ENCODE assay signal across 1 cellular context in the genomic region with DNA sequence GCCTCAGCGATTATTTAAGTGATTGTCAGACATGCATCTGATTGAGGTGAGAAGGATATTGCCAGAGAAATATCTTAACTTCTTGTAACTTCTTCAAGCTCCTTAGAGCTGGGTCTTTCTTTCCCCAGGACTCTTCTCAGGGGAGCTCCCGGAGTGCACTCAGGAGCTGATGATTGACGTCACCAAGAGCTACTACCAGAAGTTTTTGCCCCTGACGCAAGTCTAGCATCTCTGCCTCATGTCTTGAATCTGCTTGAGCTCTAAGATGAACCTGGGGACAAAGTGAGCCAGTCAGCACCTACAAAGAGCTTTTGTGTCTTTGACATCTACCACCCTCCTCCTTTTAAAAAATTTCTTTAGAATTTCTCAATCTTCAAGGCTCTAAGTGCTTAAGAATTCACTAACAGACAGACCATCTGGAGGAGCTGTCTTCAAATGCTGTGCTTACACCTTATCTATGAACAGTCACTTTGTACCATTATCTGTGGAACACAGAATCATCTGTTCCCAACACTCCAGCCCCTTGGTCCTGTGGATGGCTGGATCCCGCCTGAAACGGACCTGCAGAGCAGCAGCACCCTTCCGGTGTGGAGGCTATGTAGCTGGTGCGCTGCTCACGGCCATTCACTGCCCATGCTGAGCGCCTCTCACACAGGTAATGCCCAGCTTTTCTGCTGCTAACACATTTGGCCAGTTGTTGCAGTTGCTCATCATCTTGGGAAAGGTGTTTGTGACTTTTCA.
A peak's percentile ranks its signal among the peaks of the same experiment; 100 is the strongest.
TF ChIP-seq lines count a peak whose summit lies in the region.

No MANE protein-coding gene starts in this region.

TF ChIP-seq in K562, 482 proteins besides CTCF, POLR2A, EP300 and RAD21 (continued from another document and continues in another):
- TF ChIP-seq, protein P1, sequence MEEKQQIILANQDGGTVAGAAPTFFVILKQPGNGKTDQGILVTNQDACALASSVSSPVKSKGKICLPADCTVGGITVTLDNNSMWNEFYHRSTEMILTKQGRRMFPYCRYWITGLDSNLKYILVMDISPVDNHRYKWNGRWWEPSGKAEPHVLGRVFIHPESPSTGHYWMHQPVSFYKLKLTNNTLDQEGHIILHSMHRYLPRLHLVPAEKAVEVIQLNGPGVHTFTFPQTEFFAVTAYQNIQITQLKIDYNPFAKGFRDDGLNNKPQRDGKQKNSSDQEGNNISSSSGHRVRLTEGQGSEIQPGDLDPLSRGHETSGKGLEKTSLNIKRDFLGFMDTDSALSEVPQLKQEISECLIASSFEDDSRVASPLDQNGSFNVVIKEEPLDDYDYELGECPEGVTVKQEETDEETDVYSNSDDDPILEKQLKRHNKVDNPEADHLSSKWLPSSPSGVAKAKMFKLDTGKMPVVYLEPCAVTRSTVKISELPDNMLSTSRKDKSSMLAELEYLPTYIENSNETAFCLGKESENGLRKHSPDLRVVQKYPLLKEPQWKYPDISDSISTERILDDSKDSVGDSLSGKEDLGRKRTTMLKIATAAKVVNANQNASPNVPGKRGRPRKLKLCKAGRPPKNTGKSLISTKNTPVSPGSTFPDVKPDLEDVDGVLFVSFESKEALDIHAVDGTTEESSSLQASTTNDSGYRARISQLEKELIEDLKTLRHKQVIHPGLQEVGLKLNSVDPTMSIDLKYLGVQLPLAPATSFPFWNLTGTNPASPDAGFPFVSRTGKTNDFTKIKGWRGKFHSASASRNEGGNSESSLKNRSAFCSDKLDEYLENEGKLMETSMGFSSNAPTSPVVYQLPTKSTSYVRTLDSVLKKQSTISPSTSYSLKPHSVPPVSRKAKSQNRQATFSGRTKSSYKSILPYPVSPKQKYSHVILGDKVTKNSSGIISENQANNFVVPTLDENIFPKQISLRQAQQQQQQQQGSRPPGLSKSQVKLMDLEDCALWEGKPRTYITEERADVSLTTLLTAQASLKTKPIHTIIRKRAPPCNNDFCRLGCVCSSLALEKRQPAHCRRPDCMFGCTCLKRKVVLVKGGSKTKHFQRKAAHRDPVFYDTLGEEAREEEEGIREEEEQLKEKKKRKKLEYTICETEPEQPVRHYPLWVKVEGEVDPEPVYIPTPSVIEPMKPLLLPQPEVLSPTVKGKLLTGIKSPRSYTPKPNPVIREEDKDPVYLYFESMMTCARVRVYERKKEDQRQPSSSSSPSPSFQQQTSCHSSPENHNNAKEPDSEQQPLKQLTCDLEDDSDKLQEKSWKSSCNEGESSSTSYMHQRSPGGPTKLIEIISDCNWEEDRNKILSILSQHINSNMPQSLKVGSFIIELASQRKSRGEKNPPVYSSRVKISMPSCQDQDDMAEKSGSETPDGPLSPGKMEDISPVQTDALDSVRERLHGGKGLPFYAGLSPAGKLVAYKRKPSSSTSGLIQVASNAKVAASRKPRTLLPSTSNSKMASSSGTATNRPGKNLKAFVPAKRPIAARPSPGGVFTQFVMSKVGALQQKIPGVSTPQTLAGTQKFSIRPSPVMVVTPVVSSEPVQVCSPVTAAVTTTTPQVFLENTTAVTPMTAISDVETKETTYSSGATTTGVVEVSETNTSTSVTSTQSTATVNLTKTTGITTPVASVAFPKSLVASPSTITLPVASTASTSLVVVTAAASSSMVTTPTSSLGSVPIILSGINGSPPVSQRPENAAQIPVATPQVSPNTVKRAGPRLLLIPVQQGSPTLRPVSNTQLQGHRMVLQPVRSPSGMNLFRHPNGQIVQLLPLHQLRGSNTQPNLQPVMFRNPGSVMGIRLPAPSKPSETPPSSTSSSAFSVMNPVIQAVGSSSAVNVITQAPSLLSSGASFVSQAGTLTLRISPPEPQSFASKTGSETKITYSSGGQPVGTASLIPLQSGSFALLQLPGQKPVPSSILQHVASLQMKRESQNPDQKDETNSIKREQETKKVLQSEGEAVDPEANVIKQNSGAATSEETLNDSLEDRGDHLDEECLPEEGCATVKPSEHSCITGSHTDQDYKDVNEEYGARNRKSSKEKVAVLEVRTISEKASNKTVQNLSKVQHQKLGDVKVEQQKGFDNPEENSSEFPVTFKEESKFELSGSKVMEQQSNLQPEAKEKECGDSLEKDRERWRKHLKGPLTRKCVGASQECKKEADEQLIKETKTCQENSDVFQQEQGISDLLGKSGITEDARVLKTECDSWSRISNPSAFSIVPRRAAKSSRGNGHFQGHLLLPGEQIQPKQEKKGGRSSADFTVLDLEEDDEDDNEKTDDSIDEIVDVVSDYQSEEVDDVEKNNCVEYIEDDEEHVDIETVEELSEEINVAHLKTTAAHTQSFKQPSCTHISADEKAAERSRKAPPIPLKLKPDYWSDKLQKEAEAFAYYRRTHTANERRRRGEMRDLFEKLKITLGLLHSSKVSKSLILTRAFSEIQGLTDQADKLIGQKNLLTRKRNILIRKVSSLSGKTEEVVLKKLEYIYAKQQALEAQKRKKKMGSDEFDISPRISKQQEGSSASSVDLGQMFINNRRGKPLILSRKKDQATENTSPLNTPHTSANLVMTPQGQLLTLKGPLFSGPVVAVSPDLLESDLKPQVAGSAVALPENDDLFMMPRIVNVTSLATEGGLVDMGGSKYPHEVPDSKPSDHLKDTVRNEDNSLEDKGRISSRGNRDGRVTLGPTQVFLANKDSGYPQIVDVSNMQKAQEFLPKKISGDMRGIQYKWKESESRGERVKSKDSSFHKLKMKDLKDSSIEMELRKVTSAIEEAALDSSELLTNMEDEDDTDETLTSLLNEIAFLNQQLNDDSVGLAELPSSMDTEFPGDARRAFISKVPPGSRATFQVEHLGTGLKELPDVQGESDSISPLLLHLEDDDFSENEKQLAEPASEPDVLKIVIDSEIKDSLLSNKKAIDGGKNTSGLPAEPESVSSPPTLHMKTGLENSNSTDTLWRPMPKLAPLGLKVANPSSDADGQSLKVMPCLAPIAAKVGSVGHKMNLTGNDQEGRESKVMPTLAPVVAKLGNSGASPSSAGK (IDR thresholded peaks at IDR 0.05) = no peak
- TF ChIP-seq CC2D1A (IDR thresholded peaks at IDR 0.05) = peak; percentile 85; the same call in 1 of the 2 replicates
- TF ChIP-seq MXI1 (IDR thresholded peaks at IDR 0.05; ENCODE audit: low read depth, low read length) = no peak
- TF ChIP-seq STAT5B (CRISPR knock-in tag; IDR thresholded peaks at IDR 0.05) = no peak
- no peak for TF ChIP-seq FOXJ3 (CRISPR knock-in tag; IDR thresholded peaks at IDR 0.05)
- no peak for TF ChIP-seq ZNF431 (CRISPR knock-in tag; IDR thresholded peaks at IDR 0.05)
- peak; percentile 48 for TF ChIP-seq EP400 (IDR thresholded peaks at IDR 0.05)
- TF ChIP-seq PYGO2 (tag; IDR thresholded peaks at IDR 0.05) = no peak
- TF ChIP-seq ZFP36 (IDR thresholded peaks at IDR 0.05; ENCODE audit: low read depth, low read length, partially characterized antibody) = no peak
- no peak; the same call in none of the 2 replicates for TF ChIP-seq CREB1 (IDR thresholded peaks at IDR 0.05)
- TF ChIP-seq CREB1 (CRISPR knock-in tag; IDR thresholded peaks at IDR 0.05) = 0 out of 2 replicates have a peak, but pooled peaks have one; percentile 31
- no peak for TF ChIP-seq DDX20 (tag; IDR thresholded peaks at IDR 0.05; ENCODE audit: low read depth)
- TF ChIP-seq, protein P2, sequence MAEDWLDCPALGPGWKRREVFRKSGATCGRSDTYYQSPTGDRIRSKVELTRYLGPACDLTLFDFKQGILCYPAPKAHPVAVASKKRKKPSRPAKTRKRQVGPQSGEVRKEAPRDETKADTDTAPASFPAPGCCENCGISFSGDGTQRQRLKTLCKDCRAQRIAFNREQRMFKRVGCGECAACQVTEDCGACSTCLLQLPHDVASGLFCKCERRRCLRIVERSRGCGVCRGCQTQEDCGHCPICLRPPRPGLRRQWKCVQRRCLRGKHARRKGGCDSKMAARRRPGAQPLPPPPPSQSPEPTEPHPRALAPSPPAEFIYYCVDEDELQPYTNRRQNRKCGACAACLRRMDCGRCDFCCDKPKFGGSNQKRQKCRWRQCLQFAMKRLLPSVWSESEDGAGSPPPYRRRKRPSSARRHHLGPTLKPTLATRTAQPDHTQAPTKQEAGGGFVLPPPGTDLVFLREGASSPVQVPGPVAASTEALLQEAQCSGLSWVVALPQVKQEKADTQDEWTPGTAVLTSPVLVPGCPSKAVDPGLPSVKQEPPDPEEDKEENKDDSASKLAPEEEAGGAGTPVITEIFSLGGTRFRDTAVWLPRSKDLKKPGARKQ (CRISPR knock-in tag; IDR thresholded peaks at IDR 0.05) = no peak
- TF ChIP-seq, protein P3, sequence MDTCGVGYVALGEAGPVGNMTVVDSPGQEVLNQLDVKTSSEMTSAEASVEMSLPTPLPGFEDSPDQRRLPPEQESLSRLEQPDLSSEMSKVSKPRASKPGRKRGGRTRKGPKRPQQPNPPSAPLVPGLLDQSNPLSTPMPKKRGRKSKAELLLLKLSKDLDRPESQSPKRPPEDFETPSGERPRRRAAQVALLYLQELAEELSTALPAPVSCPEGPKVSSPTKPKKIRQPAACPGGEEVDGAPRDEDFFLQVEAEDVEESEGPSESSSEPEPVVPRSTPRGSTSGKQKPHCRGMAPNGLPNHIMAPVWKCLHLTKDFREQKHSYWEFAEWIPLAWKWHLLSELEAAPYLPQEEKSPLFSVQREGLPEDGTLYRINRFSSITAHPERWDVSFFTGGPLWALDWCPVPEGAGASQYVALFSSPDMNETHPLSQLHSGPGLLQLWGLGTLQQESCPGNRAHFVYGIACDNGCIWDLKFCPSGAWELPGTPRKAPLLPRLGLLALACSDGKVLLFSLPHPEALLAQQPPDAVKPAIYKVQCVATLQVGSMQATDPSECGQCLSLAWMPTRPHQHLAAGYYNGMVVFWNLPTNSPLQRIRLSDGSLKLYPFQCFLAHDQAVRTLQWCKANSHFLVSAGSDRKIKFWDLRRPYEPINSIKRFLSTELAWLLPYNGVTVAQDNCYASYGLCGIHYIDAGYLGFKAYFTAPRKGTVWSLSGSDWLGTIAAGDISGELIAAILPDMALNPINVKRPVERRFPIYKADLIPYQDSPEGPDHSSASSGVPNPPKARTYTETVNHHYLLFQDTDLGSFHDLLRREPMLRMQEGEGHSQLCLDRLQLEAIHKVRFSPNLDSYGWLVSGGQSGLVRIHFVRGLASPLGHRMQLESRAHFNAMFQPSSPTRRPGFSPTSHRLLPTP (IDR thresholded peaks at IDR 0.05; ENCODE audit: borderline replicate concordance, extremely low read depth, insufficient read length) = no peak
- no peak for TF ChIP-seq ZNF146 (CRISPR knock-in tag; IDR thresholded peaks at IDR 0.05; ENCODE audit: unreplicated experiment)
- TF ChIP-seq IFI16 (CRISPR knock-in tag; IDR thresholded peaks at IDR 0.05) = no peak
- TF ChIP-seq, protein P4, sequence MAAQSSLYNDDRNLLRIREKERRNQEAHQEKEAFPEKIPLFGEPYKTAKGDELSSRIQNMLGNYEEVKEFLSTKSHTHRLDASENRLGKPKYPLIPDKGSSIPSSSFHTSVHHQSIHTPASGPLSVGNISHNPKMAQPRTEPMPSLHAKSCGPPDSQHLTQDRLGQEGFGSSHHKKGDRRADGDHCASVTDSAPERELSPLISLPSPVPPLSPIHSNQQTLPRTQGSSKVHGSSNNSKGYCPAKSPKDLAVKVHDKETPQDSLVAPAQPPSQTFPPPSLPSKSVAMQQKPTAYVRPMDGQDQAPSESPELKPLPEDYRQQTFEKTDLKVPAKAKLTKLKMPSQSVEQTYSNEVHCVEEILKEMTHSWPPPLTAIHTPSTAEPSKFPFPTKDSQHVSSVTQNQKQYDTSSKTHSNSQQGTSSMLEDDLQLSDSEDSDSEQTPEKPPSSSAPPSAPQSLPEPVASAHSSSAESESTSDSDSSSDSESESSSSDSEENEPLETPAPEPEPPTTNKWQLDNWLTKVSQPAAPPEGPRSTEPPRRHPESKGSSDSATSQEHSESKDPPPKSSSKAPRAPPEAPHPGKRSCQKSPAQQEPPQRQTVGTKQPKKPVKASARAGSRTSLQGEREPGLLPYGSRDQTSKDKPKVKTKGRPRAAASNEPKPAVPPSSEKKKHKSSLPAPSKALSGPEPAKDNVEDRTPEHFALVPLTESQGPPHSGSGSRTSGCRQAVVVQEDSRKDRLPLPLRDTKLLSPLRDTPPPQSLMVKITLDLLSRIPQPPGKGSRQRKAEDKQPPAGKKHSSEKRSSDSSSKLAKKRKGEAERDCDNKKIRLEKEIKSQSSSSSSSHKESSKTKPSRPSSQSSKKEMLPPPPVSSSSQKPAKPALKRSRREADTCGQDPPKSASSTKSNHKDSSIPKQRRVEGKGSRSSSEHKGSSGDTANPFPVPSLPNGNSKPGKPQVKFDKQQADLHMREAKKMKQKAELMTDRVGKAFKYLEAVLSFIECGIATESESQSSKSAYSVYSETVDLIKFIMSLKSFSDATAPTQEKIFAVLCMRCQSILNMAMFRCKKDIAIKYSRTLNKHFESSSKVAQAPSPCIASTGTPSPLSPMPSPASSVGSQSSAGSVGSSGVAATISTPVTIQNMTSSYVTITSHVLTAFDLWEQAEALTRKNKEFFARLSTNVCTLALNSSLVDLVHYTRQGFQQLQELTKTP (IDR thresholded peaks at IDR 0.05; ENCODE audit: low read depth in 1 of 2, partially characterized antibody in 2 of 2) = no peak
- TF ChIP-seq SOX6 (IDR thresholded peaks at IDR 0.05) = peak; percentile 84; the same call in 1 of the 2 replicates
- TF ChIP-seq, protein P5, sequence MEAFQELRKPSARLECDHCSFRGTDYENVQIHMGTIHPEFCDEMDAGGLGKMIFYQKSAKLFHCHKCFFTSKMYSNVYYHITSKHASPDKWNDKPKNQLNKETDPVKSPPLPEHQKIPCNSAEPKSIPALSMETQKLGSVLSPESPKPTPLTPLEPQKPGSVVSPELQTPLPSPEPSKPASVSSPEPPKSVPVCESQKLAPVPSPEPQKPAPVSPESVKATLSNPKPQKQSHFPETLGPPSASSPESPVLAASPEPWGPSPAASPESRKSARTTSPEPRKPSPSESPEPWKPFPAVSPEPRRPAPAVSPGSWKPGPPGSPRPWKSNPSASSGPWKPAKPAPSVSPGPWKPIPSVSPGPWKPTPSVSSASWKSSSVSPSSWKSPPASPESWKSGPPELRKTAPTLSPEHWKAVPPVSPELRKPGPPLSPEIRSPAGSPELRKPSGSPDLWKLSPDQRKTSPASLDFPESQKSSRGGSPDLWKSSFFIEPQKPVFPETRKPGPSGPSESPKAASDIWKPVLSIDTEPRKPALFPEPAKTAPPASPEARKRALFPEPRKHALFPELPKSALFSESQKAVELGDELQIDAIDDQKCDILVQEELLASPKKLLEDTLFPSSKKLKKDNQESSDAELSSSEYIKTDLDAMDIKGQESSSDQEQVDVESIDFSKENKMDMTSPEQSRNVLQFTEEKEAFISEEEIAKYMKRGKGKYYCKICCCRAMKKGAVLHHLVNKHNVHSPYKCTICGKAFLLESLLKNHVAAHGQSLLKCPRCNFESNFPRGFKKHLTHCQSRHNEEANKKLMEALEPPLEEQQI (IDR thresholded peaks at IDR 0.05) = 0 out of 2 replicates have a peak, but pooled peaks have one; percentile 50
- TF ChIP-seq MTA2 (IDR thresholded peaks at IDR 0.05; ENCODE audit: low read depth) = peak; percentile 94
- TF ChIP-seq ZNF583 (CRISPR knock-in tag; IDR thresholded peaks at IDR 0.05) = no peak
- TF ChIP-seq WHSC1 (IDR thresholded peaks at IDR 0.05; ENCODE audit: low read length) = no peak
- TF ChIP-seq KDM2B (CRISPR knock-in tag; IDR thresholded peaks at IDR 0.05) = no peak
- TF ChIP-seq, protein P6, sequence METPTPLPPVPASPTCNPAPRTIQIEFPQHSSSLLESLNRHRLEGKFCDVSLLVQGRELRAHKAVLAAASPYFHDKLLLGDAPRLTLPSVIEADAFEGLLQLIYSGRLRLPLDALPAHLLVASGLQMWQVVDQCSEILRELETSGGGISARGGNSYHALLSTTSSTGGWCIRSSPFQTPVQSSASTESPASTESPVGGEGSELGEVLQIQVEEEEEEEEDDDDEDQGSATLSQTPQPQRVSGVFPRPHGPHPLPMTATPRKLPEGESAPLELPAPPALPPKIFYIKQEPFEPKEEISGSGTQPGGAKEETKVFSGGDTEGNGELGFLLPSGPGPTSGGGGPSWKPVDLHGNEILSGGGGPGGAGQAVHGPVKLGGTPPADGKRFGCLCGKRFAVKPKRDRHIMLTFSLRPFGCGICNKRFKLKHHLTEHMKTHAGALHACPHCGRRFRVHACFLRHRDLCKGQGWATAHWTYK (CRISPR knock-in tag; IDR thresholded peaks at IDR 0.05) = no peak
- no peak for TF ChIP-seq MCM2 (IDR thresholded peaks at IDR 0.05; ENCODE audit: low read depth)
